8 cellular contexts compared by ENCODE assay signal in the genomic region with DNA sequence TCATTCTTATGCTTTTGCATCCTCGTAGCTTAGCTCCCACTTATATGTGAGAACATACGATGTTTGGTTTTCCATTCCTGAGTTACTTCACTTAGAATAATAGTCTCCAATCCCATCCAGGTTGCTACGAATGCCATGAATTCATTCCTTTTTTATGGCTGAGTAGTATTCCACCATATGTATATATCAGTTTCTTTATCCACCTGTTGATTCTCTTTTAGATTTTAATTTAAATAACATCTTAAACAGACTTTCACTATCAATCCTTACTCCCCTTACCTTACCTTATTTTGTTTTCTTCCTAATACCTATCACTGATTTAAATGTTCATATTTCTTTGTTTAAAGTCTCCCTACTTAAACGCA. TPM values are rescaled to one million over a fixed set of nuclear protein-coding genes. Genes with fewer than 3 reads are reported as not detected.
DNase-seq lines count a peak whose midpoint lies in the region; TF ChIP-seq lines count a peak whose summit lies in the region.

No MANE protein-coding gene starts in this region.

- no peak for TF ChIP-seq POLR2A in transverse colon (IDR thresholded peaks at IDR 0.05)

- H3K36me3 Mint-ChIP-seq in activated naive CD4-positive, alpha-beta T cell treated with anti-CD3 and anti-CD28 coated beads for 36 hours (ENCODE audit: low read depth): no peaks in the 10 kb centered on the region

- CTCF ChIA-PET in activated naive CD4-positive, alpha-beta T cell treated with anti-CD3 and anti-CD28 coated beads for 36 hours (lab: Charles Lee): no interaction called here

- peak overlapping the region; percentile 92 for H3K4me3 Mint-ChIP-seq in activated naive CD4-positive, alpha-beta T cell treated with anti-CD3 and anti-CD28 coated beads for 36 hours

- H3K36me3 ChIP-seq in ascending aorta (no peaks in the 10 kb centered on the region), liver (ENCODE audit: control insufficient read depth in 4 of 4, insufficient read depth in 3 of 4, low read depth in 1 of 4, low read length in 3 of 4) (no peaks in the 10 kb centered on the region), transverse colon (no peaks in the 10 kb centered on the region)

- H3K9ac ChIP-seq in liver (ENCODE audit: low read depth in 1 of 2, low read length in 2 of 2): no peak overlapping the region

- H3K4me1 Mint-ChIP-seq in activated naive CD4-positive, alpha-beta T cell treated with anti-CD3 and anti-CD28 coated beads for 36 hours (ENCODE audit: low read depth): peaks cover 17% of the 10 kb centered on the region

- peaks cover 4% of the 10 kb centered on the region for H3K27me3 Mint-ChIP-seq in activated naive CD4-positive, alpha-beta T cell treated with anti-CD3 and anti-CD28 coated beads for 36 hours (ENCODE audit: low read depth)

- 68% methylated on average over 4 of the region's 4 CpGs for WGBS in liver
- 57 to 63% methylated on average over 4 of the region's 4 CpGs for WGBS in transverse colon (ENCODE audit: low coverage in 1 of 2), 2 donors

- no peak for TF ChIP-seq RAD21 in liver (IDR thresholded peaks at IDR 0.05)

- H3K27ac ChIP-seq in ascending aorta (peak overlapping the region in 1 of 2 donors; percentile 78), liver (ENCODE audit: low read depth in 1 of 2, low read length in 2 of 2) (no peak overlapping the region), transverse colon (peak overlapping the region in 3 of 4 donors; percentile 81 to 87 (median 83))

- H3K4me3 ChIP-seq in ascending aorta (peak overlapping the region; percentile 94 to 100), liver (ENCODE audit: low read depth in 1 of 3, low read length in 3 of 3) (peak overlapping the region in 2 of 3 donors; percentile 69 to 91), transverse colon (peak overlapping the region in 3 of 4 donors; percentile 87 to 97 (median 89))

- TF ChIP-seq CTCF in ascending aorta (IDR thresholded peaks at IDR 0.05) (no peak), liver (IDR thresholded peaks at IDR 0.05; ENCODE audit: low read depth, low read length, missing input control) (no peak), transverse colon (IDR thresholded peaks at IDR 0.05) (no peak)

- H3K9me3 Mint-ChIP-seq in activated naive CD4-positive, alpha-beta T cell treated with anti-CD3 and anti-CD28 coated beads for 36 hours: no peaks in the 10 kb centered on the region

- H3K27me3 ChIP-seq in ascending aorta: no peaks in the 10 kb centered on the region
- H3K27me3 ChIP-seq in liver (ENCODE audit: control insufficient read depth in 4 of 4, insufficient read depth in 4 of 4, low read length in 3 of 4): no peaks in the 10 kb centered on the region
- H3K27me3 ChIP-seq in transverse colon: no peaks in the 10 kb centered on the region

- TF ChIP-seq EP300 in transverse colon (IDR thresholded peaks at IDR 0.05; ENCODE audit: low read depth): no peak

- no peak for DNase-seq in activated naive CD4-positive, alpha-beta T cell treated with anti-CD3 and anti-CD28 coated beads for 36 hours
- DNase-seq in activated naive CD4-positive, alpha-beta T cell (lab: John Stamatoyannopoulos, UW): no peak
- DNase-seq in ascending aorta (ENCODE audit: low spot score in 2 of 2) (no peak), transverse colon (no peak), NCI-H128 (lab: John Stamatoyannopoulos, UW; ENCODE audit: unreplicated experiment) (no peak), NCI-H524 treated with DMSO at 0.1 percent for 48 hours (lab: John Stamatoyannopoulos, UW) (no peak)
- DNase-seq in activated effector memory CD4-positive, alpha-beta T cell treated with anti-CD3 and anti-CD28 coated beads, Interleukin-2, amount 50 U/mL, for 16 hours: no peak

- in situ Hi-C loops in transverse colon (cut with MboI; ENCODE audit: low pct_ligation_motif_present in 1 of 4, low pct_unique_long_range_greater_than_20kb in 1 of 4, low sequenced_read_pairs in 3 of 4): no loop called here

- intact Hi-C loops in activated naive CD4-positive, alpha-beta T cell treated with anti-CD3 and anti-CD28 coated beads for 36 hours (cut with micrococcal nuclease): no loop called here
- intact Hi-C loops in ascending aorta (cut with DNase I): no loop called here
- intact Hi-C loops in transverse colon (cut with DNase I; ENCODE audit: low total_unique reads): no loop called here

- peaks cover 3 to 12% of the 10 kb centered on the region in 2 donors for H3K4me1 ChIP-seq in ascending aorta
- peaks cover 4 to 10% (median 9%) of the 10 kb centered on the region in 4 donors for H3K4me1 ChIP-seq in liver (ENCODE audit: control insufficient read depth in 4 of 4, insufficient read depth in 4 of 4, low read length in 3 of 4)
- peaks cover 3 to 11% (median 7%) of the 10 kb centered on the region in 4 donors for H3K4me1 ChIP-seq in transverse colon

- H3K9me3 ChIP-seq in ascending aorta (no peaks in the 10 kb centered on the region), liver (ENCODE audit: control insufficient read depth in 4 of 4, low read length in 3 of 4) (no peaks in the 10 kb centered on the region), transverse colon (no peaks in the 10 kb centered on the region)

- no peak overlapping the region for H3K27ac Mint-ChIP-seq in activated naive CD4-positive, alpha-beta T cell treated with anti-CD3 and anti-CD28 coated beads for 36 hours

TF ChIP-seq in liver, 16 proteins besides CTCF, POLR2A, EP300 and RAD21:
- TF ChIP-seq TAF1 (conservative IDR thresholded peaks at IDR 0.05) (no peak), YY1 (IDR thresholded peaks at IDR 0.05) (no peak), HNF4A (conservative IDR thresholded peaks at IDR 0.05) (no peak), SP1 (IDR thresholded peaks at IDR 0.05) (no peak), HNF4G (IDR thresholded peaks at IDR 0.05) (no peak), FOXA1 (IDR thresholded peaks at IDR 0.05) (no peak), RXRA (IDR thresholded peaks at IDR 0.05) (no peak), NR2F2 (IDR thresholded peaks at IDR 0.05) (no peak), FOXA2 (IDR thresholded peaks at IDR 0.05) (no peak), GABPA (IDR thresholded peaks at IDR 0.05 in 1 of 2, conservative IDR thresholded peaks at IDR 0.05 in 1 of 2) (no peak), JUND (IDR thresholded peaks at IDR 0.05) (no peak), ZBTB33 (IDR thresholded peaks at IDR 0.05) (no peak), EGR1 (IDR thresholded peaks at IDR 0.05; ENCODE audit: low read depth in 2 of 2) (no peak)
- TF ChIP-seq, protein P1, sequence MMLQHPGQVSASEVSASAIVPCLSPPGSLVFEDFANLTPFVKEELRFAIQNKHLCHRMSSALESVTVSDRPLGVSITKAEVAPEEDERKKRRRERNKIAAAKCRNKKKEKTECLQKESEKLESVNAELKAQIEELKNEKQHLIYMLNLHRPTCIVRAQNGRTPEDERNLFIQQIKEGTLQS (IDR thresholded peaks at IDR 0.05): no peak
- TF ChIP-seq, protein P2, sequence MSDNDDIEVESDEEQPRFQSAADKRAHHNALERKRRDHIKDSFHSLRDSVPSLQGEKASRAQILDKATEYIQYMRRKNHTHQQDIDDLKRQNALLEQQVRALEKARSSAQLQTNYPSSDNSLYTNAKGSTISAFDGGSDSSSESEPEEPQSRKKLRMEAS (IDR thresholded peaks at IDR 0.05): no peak
- TF ChIP-seq, protein P3, sequence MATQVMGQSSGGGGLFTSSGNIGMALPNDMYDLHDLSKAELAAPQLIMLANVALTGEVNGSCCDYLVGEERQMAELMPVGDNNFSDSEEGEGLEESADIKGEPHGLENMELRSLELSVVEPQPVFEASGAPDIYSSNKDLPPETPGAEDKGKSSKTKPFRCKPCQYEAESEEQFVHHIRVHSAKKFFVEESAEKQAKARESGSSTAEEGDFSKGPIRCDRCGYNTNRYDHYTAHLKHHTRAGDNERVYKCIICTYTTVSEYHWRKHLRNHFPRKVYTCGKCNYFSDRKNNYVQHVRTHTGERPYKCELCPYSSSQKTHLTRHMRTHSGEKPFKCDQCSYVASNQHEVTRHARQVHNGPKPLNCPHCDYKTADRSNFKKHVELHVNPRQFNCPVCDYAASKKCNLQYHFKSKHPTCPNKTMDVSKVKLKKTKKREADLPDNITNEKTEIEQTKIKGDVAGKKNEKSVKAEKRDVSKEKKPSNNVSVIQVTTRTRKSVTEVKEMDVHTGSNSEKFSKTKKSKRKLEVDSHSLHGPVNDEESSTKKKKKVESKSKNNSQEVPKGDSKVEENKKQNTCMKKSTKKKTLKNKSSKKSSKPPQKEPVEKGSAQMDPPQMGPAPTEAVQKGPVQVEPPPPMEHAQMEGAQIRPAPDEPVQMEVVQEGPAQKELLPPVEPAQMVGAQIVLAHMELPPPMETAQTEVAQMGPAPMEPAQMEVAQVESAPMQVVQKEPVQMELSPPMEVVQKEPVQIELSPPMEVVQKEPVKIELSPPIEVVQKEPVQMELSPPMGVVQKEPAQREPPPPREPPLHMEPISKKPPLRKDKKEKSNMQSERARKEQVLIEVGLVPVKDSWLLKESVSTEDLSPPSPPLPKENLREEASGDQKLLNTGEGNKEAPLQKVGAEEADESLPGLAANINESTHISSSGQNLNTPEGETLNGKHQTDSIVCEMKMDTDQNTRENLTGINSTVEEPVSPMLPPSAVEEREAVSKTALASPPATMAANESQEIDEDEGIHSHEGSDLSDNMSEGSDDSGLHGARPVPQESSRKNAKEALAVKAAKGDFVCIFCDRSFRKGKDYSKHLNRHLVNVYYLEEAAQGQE (IDR thresholded peaks at IDR 0.05): no peak

RNA-seq across cellular contexts. Expression of gene FBXW8, which starts 0.5 kb away (rescaled TPM):
- 1 to 10 TPM; 6.4 to 6.5 TPM for total RNA-seq in activated naive CD4-positive, alpha-beta T cell treated with anti-CD3 and anti-CD28 coated beads for 36 hours
- total RNA-seq in ascending aorta: 3.3 TPM
- total RNA-seq in liver: 1 to 10 TPM; 6.4 to 7.1 TPM
- polyA plus RNA-seq in liver: 1 to 10 TPM; 1.9 to 3.4 TPM
- 10 to 100 TPM in 2 of 4 donors, 1 to 10 TPM in 2; 7.8 to 29.9 (median 10.3) TPM for total RNA-seq in transverse colon

RNA-seq across cellular contexts. Expression of gene HRK, which starts 29.0 kb away (rescaled TPM):
- not detected for total RNA-seq in activated naive CD4-positive, alpha-beta T cell treated with anti-CD3 and anti-CD28 coated beads for 36 hours
- not detected for total RNA-seq in ascending aorta
- under 1 TPM in 1 of 2 donors, not detected in 1; 0.14 TPM for total RNA-seq in liver
- polyA plus RNA-seq in liver: not detected
- under 1 TPM in 1 of 4 donors, not detected in 3; 0.48 TPM for total RNA-seq in transverse colon

Comparison
In these comparisons a context has a peak if more than half of its experiments do, and no peak if none do; other contexts are left out.
1. H3K27ac ChIP-seq: peak in transverse colon (3 of 4); none in liver (0 of 2).
2. Peak in every context shown above with its lines, with median percentiles within 50 percentile points of each other: H3K4me3 ChIP-seq.